ENCODE assay signal across 14 cellular contexts in the genomic region with DNA sequence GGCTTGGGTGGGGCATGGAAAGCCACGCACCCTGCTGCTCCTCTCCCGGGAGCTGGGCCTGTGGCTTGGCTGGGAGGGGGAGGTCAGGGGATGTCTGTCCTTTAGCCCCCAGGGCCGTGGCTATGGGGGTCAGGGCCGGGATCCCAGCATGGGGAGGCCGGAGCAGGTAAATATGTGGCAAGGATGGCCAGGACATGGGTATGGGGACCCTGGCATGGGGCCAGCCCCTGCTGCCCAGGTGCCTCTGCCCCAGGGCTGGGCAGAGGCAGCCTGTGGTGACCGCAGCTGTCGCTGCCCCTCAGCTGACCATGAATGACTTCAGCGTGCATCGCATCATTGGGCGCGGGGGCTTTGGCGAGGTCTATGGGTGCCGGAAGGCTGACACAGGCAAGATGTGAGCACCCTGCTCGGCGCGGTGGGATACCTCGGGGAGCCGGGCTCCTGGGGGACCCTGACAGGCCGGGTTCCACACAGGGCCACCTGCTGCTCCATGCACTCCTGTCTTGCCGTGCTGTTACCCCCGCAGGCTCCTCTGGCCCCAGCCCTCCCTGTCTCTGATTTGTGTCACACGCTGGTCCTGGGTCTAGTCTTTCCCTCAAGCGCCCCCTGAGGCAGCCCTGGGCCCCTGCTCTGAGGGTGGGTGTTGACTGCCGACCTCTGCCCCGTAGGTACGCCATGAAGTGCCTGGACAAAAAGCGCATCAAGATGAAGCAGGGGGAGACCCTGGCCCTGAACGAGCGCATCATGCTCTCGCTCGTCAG. TPM values are rescaled to one million over a fixed set of nuclear protein-coding genes. Genes with fewer than 3 reads are reported as not detected.
A peak's percentile ranks its signal among the peaks of the same experiment; 100 is the strongest.
DNase-seq lines count a peak whose midpoint lies in the region; ATAC-seq, FAIRE-seq and TF ChIP-seq lines count a peak whose summit lies in the region.
"Had no signal": no experiment of that assay in that cellular context is flagged by ENCODE, and none has a peak within 500 bp of the region (broad histone marks: within the 10 kb centered on the region; RNA-seq: fewer than 3 reads in every experiment).

No MANE protein-coding gene starts in this region.

- no peaks in the 10 kb centered on the region for H3K9me3 Mint-ChIP-seq in activated naive CD4-positive, alpha-beta T cell treated with anti-CD3 and anti-CD28 coated beads, Interleukin-2, amount 10 ng/mL, durations not matched to agents 7 days and 5 days
- H3K9me3 Mint-ChIP-seq in naive B cell = no peaks in the 10 kb centered on the region
- H3K9me3 Mint-ChIP-seq: WTC11 had no signal

- H3K4me1 ChIP-seq in K562 (replicated peaks in 1 of 2; ENCODE audit: control insufficient read depth in 2 of 2, insufficient read depth in 2 of 2, low read length in 2 of 2) (peaks cover 23 to 67% of the 10 kb centered on the region in 2 experiments), tibial nerve (peaks cover 0 to 59% (median 38%) of the 10 kb centered on the region in 4 donors)

- TF ChIP-seq CTCF in K562 (IDR thresholded peaks at IDR 0.05 in 2 of 3, conservative IDR thresholded peaks at IDR 0.05 in 1 of 3; ENCODE audit: insufficient read depth in 2 of 3, low read depth in 1 of 3, low read length in 3 of 3) (no peak), tibial nerve (IDR thresholded peaks at IDR 0.05) (no peak), RWPE1 (conservative IDR thresholded peaks at IDR 0.05; ENCODE audit: low read depth) (no peak)

- peak overlapping the region in 1 of 2 experiments; percentile 64; a peak in 2 of 4 replicates for H3K9ac ChIP-seq in K562 (ENCODE audit: insufficient read depth in 1 of 2, low read depth in 2 of 2, low read length in 2 of 2)

- H3K4me3 ChIP-seq in K562 (no peak overlapping the region), tibial nerve (no peak overlapping the region)

- intact Hi-C loops in K562 (cut with micrococcal nuclease) = no loop called here

- ATAC-seq in K562 (no peak), naive B cell (ENCODE audit: low read depth in 2 of 2) (no peak), HG03045 (IDR thresholded peaks at IDR 0.05; ENCODE audit: unreplicated experiment) (no peak)
- ATAC-seq: WTC11 had no signal

- CTCF ChIA-PET in activated naive CD4-positive, alpha-beta T cell treated with anti-CD3 and anti-CD28 coated beads, Interleukin-2, amount 10 ng/mL, durations not matched to agents 7 days and 5 days (lab: Charles Lee) = interaction anchor here (2.5 kb wide), 1 partner anchor 11 kb away, joined by 8 read pairs; no protein-coding TSS in a partner anchor
- CTCF ChIA-PET in K562 (lab: Yijun Ruan, JAX; ENCODE audit: low intra/inter-chr PET ratio) (no interaction called here), RWPE1 (lab: Yijun Ruan, JAX) (interaction anchor here (0.6 kb wide), 1 partner anchor 92 kb away, joined by 3 read pairs; a partner anchor contains a TSS)

- POLR2A ChIA-PET in K562 (lab: Yijun Ruan, JAX) (interaction anchor here (0.6 kb wide), 1 partner anchor 187 kb away, joined by 3 read pairs; no protein-coding TSS in a partner anchor), RWPE1 (lab: Yijun Ruan, JAX; ENCODE audit: low non-redundant PET) (no interaction called here)

- no peaks in the 10 kb centered on the region for H3K9me3 ChIP-seq in K562 (replicated peaks; ENCODE audit: control insufficient read depth, insufficient read depth, low read depth, low read length)
- H3K9me3 ChIP-seq in tibial nerve = no peaks in the 10 kb centered on the region

- peaks cover 34% of the 10 kb centered on the region for H3K79me2 ChIP-seq in K562 (ENCODE audit: control insufficient read depth, insufficient read depth, low read length)

- peak overlapping the region; percentile 94 for H3K27ac Mint-ChIP-seq in activated naive CD4-positive, alpha-beta T cell treated with anti-CD3 and anti-CD28 coated beads, Interleukin-2, amount 10 ng/mL, durations not matched to agents 7 days and 5 days
- H3K27ac Mint-ChIP-seq in naive B cell = peak overlapping the region in 4 of 6 donors; percentile 47 to 99 (median 88)
- H3K27ac Mint-ChIP-seq: WTC11 had no signal

- in situ Hi-C loops in K562 (cut with MboI) = no loop called here

- no peaks in the 10 kb centered on the region for H4K20me1 ChIP-seq in K562 (replicated peaks; ENCODE audit: control insufficient read depth, insufficient read depth, low read length)

- peaks cover 58% of the 10 kb centered on the region for H3K36me3 Mint-ChIP-seq in activated naive CD4-positive, alpha-beta T cell treated with anti-CD3 and anti-CD28 coated beads, Interleukin-2, amount 10 ng/mL, durations not matched to agents 7 days and 5 days
- H3K36me3 Mint-ChIP-seq in naive B cell = peaks cover 0 to 13% of the 10 kb centered on the region in 2 donors

- no peak for TF ChIP-seq RAD21 in K562 (CRISPR knock-in tag; conservative IDR thresholded peaks at IDR 0.05 in 1 of 2, IDR thresholded peaks at IDR 0.05 in 1 of 2)

- no peak overlapping the region for H3K4me2 ChIP-seq in K562 (ENCODE audit: insufficient read depth, low read length)

- no peaks in the 10 kb centered on the region for H3K27me3 Mint-ChIP-seq in activated naive CD4-positive, alpha-beta T cell treated with anti-CD3 and anti-CD28 coated beads, Interleukin-2, amount 10 ng/mL, durations not matched to agents 7 days and 5 days
- H3K27me3 Mint-ChIP-seq in naive B cell = no peaks in the 10 kb centered on the region

- 96% methylated on average over 23 of the region's 31 CpGs for WGBS in K562 (ENCODE audit: insufficient coverage, low coverage, missing lambda C conversion rate)
- WGBS in tibial nerve, 2 donors = 90 to 94% methylated on average over 23 to 30 of the region's 31 CpGs

- H3K27me3 ChIP-seq in K562 (ENCODE audit: control insufficient read depth in 2 of 2, insufficient read depth in 2 of 2, low read length in 2 of 2) (no peaks in the 10 kb centered on the region), tibial nerve (no peaks in the 10 kb centered on the region)

- FAIRE-seq in K562 (lab: Jason Lieb, UNC) = no peak

- no peak overlapping the region for H3K27ac ChIP-seq in K562 (ENCODE audit: extremely low read depth, low read depth, low read length)
- peak overlapping the region in 3 of 4 donors; percentile 35 to 96 (median 58) for H3K27ac ChIP-seq in tibial nerve
- no peak overlapping the region; the same call in 1 of the 2 replicates for H3K27ac ChIP-seq in RWPE1

- TF ChIP-seq EP300 in K562 (IDR thresholded peaks at IDR 0.05; ENCODE audit: low read length) = no peak
- no peak for TF ChIP-seq EP300 in tibial nerve (IDR thresholded peaks at IDR 0.05)

- peaks cover 71% of the 10 kb centered on the region for H3K4me1 Mint-ChIP-seq in activated naive CD4-positive, alpha-beta T cell treated with anti-CD3 and anti-CD28 coated beads, Interleukin-2, amount 10 ng/mL, durations not matched to agents 7 days and 5 days
- peaks cover 26 to 56% (median 41%) of the 10 kb centered on the region in 3 donors for H3K4me1 Mint-ChIP-seq in naive B cell

- H3K36me3 ChIP-seq in K562 (ENCODE audit: control insufficient read depth, insufficient read depth, low read length) (peaks cover 92% of the 10 kb centered on the region; the same call in 2 of the 3 replicates), tibial nerve (peaks cover 5 to 77% (median 66%) of the 10 kb centered on the region in 3 donors)

- no peaks in the 10 kb centered on the region for H3K9me1 ChIP-seq in K562 (ENCODE audit: control insufficient read depth, insufficient read depth, low read length)

- TF ChIP-seq POLR2A in K562 (conservative IDR thresholded peaks at IDR 0.05) (no peak), tibial nerve (IDR thresholded peaks at IDR 0.05) (no peak)

- H2AFZ ChIP-seq in K562 (ENCODE audit: low read depth, low read length) = no peak overlapping the region

- DNase-seq in activated naive CD4-positive, alpha-beta T cell treated with anti-CD3 and anti-CD28 coated beads, Interleukin-2, amount 10 ng/mL, durations not matched to agents 7 days and 5 days = peak; percentile 15
- DNase-seq in activated naive CD4-positive, alpha-beta T cell treated with anti-CD3 and anti-CD28 coated beads, Interleukin-2, amount 50 U/mL, for 16 hours = no peak
- no peak for DNase-seq in K562 (ENCODE audit: extremely low read depth in 1 of 4, low spot score in 3 of 4)
- DNase-seq in naive B cell = no peak
- no peak for DNase-seq in tibial nerve (ENCODE audit: low spot score in 2 of 2)
- DNase-seq in RPMI8226 = no peak
- no peak for DNase-seq in RWPE1 (ENCODE audit: low spot score)
- DNase-seq: anterior cingulate cortex; DMS 273 treated with DMSO at 0.1 percent for 48 hours; effector CD8-positive, alpha-beta T cell; IMR-90; NCI-H1105 treated with DMSO at 0.1 percent for 48 hours had no signal

- no peak overlapping the region for H3K4me3 Mint-ChIP-seq in activated naive CD4-positive, alpha-beta T cell treated with anti-CD3 and anti-CD28 coated beads, Interleukin-2, amount 10 ng/mL, durations not matched to agents 7 days and 5 days
- H3K4me3 Mint-ChIP-seq in naive B cell = no peak overlapping the region
- H3K4me3 Mint-ChIP-seq: WTC11 had no signal

- BruUV-seq in K562 (replicated peaks; lab: Mats Ljungman, UMichigan) = no TSS peak

RNA-seq across cellular contexts. Expression of a gene that starts 8.1 kb away (rescaled TPM):
- total RNA-seq in K562 (2011; cell fraction: chromatin; rRNA removed; ENCODE audit: low replicate concordance) = 105 and 289 TPM in 2 replicates
- total RNA-seq in K562 (2011; cell fraction: nucleolus; rRNA removed) = 185 and 212 TPM in 2 replicates
- 120 and 126 TPM in 2 replicates for total RNA-seq in K562 (2011; cell fraction: nucleoplasm; rRNA removed)
- 28.6 and 30.5 TPM in 2 replicates for total RNA-seq in K562 (2014; rRNA removed)
- 5.3 and 7.9 TPM in 2 replicates for total RNA-seq in K562 (2014; rRNA removed; fragmentation: Illumina TruSeq; extraction: Trizol)
- 19.6 and 25.1 TPM in 2 replicates for total RNA-seq in K562 (2015; rRNA removed; fragmentation: Illumina TruSeq; extraction: Trizol)
- total RNA-seq in K562 (2021) = 37.3 and 40.9 TPM in 2 replicates
- 22.4 and 36.6 TPM in 2 replicates for polyA plus RNA-seq in K562 (2011; rRNA removed)
- 28.9 and 46.9 TPM in 2 replicates for polyA plus RNA-seq in K562 (2011; cell fraction: cytosol; rRNA removed)
- polyA plus RNA-seq in K562 (2011; cell fraction: nucleus; rRNA removed) = 147 and 217 TPM in 2 replicates
- 22.5 and 55.8 TPM in 2 replicates for polyA plus RNA-seq in K562 (2012)
- polyA plus RNA-seq in K562 (2014; fragmentation: Illumina TruSeq; extraction: Trizol) = 15.8 and 20.8 TPM in 2 replicates
- 1 to 10 TPM in 1 of 2 experiments, under 1 TPM in 1; 0.94 to 1.9 TPM for polyA plus RNA-seq in K562 (2014; fragmentation: Nextera tagmentation; extraction: Ambion mirVana)
- 38.8 and 40.8 TPM in 2 replicates for polyA plus RNA-seq in K562 (2014; rRNA removed)
- polyA minus RNA-seq in K562 (2011; rRNA and poly(A)+ RNA removed) = 9.5 and 12.1 TPM in 2 replicates
- 10.6 and 13.5 TPM in 2 replicates for polyA minus RNA-seq in K562 (2011; cell fraction: cytosol; rRNA and poly(A)+ RNA removed)
- 54.4 and 59.6 TPM in 2 replicates for polyA minus RNA-seq in K562 (2011; cell fraction: nucleus; rRNA and poly(A)+ RNA removed)
- polyA plus RNA-seq in naive B cell (ENCODE audit: low read depth in 6 of 6) = 10 to 100 TPM in 2 of 6 donors, 1 to 10 TPM in 4; 3.5 to 18.4 (median 8.4) TPM
- total RNA-seq in tibial nerve = 100 to 1,000 TPM in 1 of 4 donors, 10 to 100 TPM in 3; 46.8 to 158 (median 69.5) TPM

RNA-seq across cellular contexts. Expression of a gene that starts 14.7 kb away (rescaled TPM):
- total RNA-seq in K562 (2011; cell fraction: chromatin; rRNA removed; ENCODE audit: low replicate concordance) = 64.7 and 214 TPM in 2 replicates
- total RNA-seq in K562 (2011; cell fraction: nucleolus; rRNA removed) = 185 and 206 TPM in 2 replicates
- 62.7 and 78.2 TPM in 2 replicates for total RNA-seq in K562 (2011; cell fraction: nucleoplasm; rRNA removed)
- total RNA-seq in K562 (2014; rRNA removed) (83.1 and 97.8 TPM in 2 replicates), K562 (2014; rRNA removed; fragmentation: Illumina TruSeq; extraction: Trizol) (27.8 and 41.7 TPM in 2 replicates), K562 (2015; rRNA removed; fragmentation: Illumina TruSeq; extraction: Trizol) (40.6 and 42.2 TPM in 2 replicates), K562 (2021) (93.3 and 95.3 TPM in 2 replicates), tibial nerve (100 to 1,000 TPM in 1 of 4 donors, 10 to 100 TPM in 3; 46.0 to 134 (median 65.4) TPM)
- polyA plus RNA-seq in K562 (2011; rRNA removed) (63.4 and 98.5 TPM in 2 replicates), K562 (2014; fragmentation: Illumina TruSeq; extraction: Trizol) (56.5 and 65.3 TPM in 2 replicates), K562 (2014; fragmentation: Nextera tagmentation; extraction: Ambion mirVana) (under 1 TPM; 0.24 to 0.82 TPM), K562 (2014; rRNA removed) (95.8 and 96.0 TPM in 2 replicates), naive B cell (ENCODE audit: low read depth in 6 of 6) (10 to 100 TPM; 17.9 to 63.4 (median 31.7) TPM)
- 70.8 and 122 TPM in 2 replicates for polyA plus RNA-seq in K562 (2011; cell fraction: cytosol; rRNA removed)
- polyA plus RNA-seq in K562 (2011; cell fraction: nucleus; rRNA removed) = 259 and 262 TPM in 2 replicates
- polyA plus RNA-seq in K562 (2012) = 87.6 and 130 TPM in 2 replicates
- polyA minus RNA-seq in K562 (2011; rRNA and poly(A)+ RNA removed) = 36.9 and 61.5 TPM in 2 replicates
- 89.3 and 92.9 TPM in 2 replicates for polyA minus RNA-seq in K562 (2011; cell fraction: cytosol; rRNA and poly(A)+ RNA removed)
- 57.5 and 75.9 TPM in 2 replicates for polyA minus RNA-seq in K562 (2011; cell fraction: nucleus; rRNA and poly(A)+ RNA removed)

RNA-seq across cellular contexts. Expression of a gene that starts 22.4 kb away (rescaled TPM):
- total RNA-seq in K562 (2011; cell fraction: chromatin; rRNA removed; ENCODE audit: low replicate concordance) = 1.5 and 6.8 TPM in 2 replicates
- total RNA-seq in K562 (2011; cell fraction: nucleolus; rRNA removed) = 2.8 and 3.3 TPM in 2 replicates
- total RNA-seq in K562 (2011; cell fraction: nucleoplasm; rRNA removed) = 0.92 and 1.3 TPM in 2 replicates
- 0.12 and 0.27 TPM in 2 replicates for total RNA-seq in K562 (2014; rRNA removed)
- total RNA-seq in K562 (2014; rRNA removed; fragmentation: Illumina TruSeq; extraction: Trizol) = not detected in 2 replicates
- 0.14 and 0.68 TPM in 2 replicates for total RNA-seq in K562 (2015; rRNA removed; fragmentation: Illumina TruSeq; extraction: Trizol)
- total RNA-seq in K562 (2021) = 1.0 and 1.5 TPM in 2 replicates
- 0.07 and 0.88 TPM in 2 replicates for polyA plus RNA-seq in K562 (2011; rRNA removed)
- polyA plus RNA-seq in K562 (2011; cell fraction: cytosol; rRNA removed) = 0.12 and 0.39 TPM in 2 replicates
- polyA plus RNA-seq in K562 (2011; cell fraction: nucleus; rRNA removed) = 1.3 and 3.4 TPM in 2 replicates
- polyA plus RNA-seq in K562 (2012) = 1.3 and 1.4 TPM in 2 replicates
- 0.19 and 0.24 TPM in 2 replicates for polyA plus RNA-seq in K562 (2014; fragmentation: Illumina TruSeq; extraction: Trizol)
- polyA plus RNA-seq in K562 (2014; fragmentation: Nextera tagmentation; extraction: Ambion mirVana) = not detected
- 0.24 and 0.90 TPM in 2 replicates for polyA plus RNA-seq in K562 (2014; rRNA removed)
- polyA minus RNA-seq in K562 (2011; rRNA and poly(A)+ RNA removed) = 0.09 TPM in 1 of 2 replicates, not detected in the other
- polyA minus RNA-seq in K562 (2011; cell fraction: cytosol; rRNA and poly(A)+ RNA removed) = 0.48 TPM in 1 of 2 replicates, not detected in the other
- 0.89 and 1.5 TPM in 2 replicates for polyA minus RNA-seq in K562 (2011; cell fraction: nucleus; rRNA and poly(A)+ RNA removed)
- polyA plus RNA-seq in naive B cell (ENCODE audit: low read depth in 6 of 6) = under 1 TPM in 1 of 6 donors, not detected in 5; 0.18 TPM
- 10 to 100 TPM; 28.5 to 51.6 (median 43.1) TPM for total RNA-seq in tibial nerve

Comparison
In these comparisons a context has a peak if more than half of its experiments do, and no peak if none do; other contexts are left out.
1. H3K27ac ChIP-seq: peak in tibial nerve (3 of 4); none in K562 (single experiment) and RWPE1 (single experiment).